ENCODE assay signal across 17 cellular contexts in genomic region chr1:91600431-91601330, GRCh38.
"Had no signal": no experiment of that assay in that cellular context is flagged by ENCODE, and none has a peak within 500 bp of the region (broad histone marks: within the 10 kb centered on the region; RNA-seq: fewer than 3 reads in every experiment).

No MANE protein-coding gene starts in this region.

- H3K36me3 ChIP-seq: adrenal gland, lower lobe of right lung, upper lobe of right lung had no signal

- H3K9me3 ChIP-seq: adrenal gland, lower lobe of right lung, testis, upper lobe of right lung had no signal

- DNase-seq: activated CD4-positive, alpha-beta memory T cell treated with anti-CD3 and anti-CD28 coated beads for 36 hours; activated CD4-positive, alpha-beta T cell treated with anti-CD3 and anti-CD28 coated beads for 36 hours; activated effector memory CD4-positive, alpha-beta T cell treated with anti-CD3 and anti-CD28 coated beads, Interleukin-2, amount 50 U/mL, for 16 hours; activated T-cell treated with anti-CD3 and anti-CD28 coated beads, Interleukin-2, amount 50 U/mL, for 24 hours; caudate nucleus; kidney glomerular epithelial cell; lower lobe of right lung; stimulated activated CD4-positive, alpha-beta T cell treated with anti-CD3 and anti-CD28 coated beads, Interleukin-4, amount 100 ng/mL, for 4 hours; stimulated activated CD8-positive, alpha-beta memory T cell treated with anti-CD3 and anti-CD28 coated beads, Interleukin-4, amount 100 ng/mL, for 48 hours; stimulated activated naive CD8-positive, alpha-beta T cell treated with anti-CD3 and anti-CD28 coated beads, Interleukin-15, Interleukin-2, amounts not matched to agents 100 U/mL and 50 U/mL, for 24 hours; T-helper 2 cell; testis; upper lobe of right lung had no signal

- H3K4me1 ChIP-seq: adrenal gland, lower lobe of right lung, testis, upper lobe of right lung had no signal

- FAIRE-seq: colon, endometrium had no signal

- ATAC-seq: activated CD4-positive, alpha-beta T cell treated with anti-CD3 and anti-CD28 coated beads for 36 hours; stimulated activated naive CD8-positive, alpha-beta T cell treated with anti-CD3 and anti-CD28 coated beads, Interleukin-15, Interleukin-2, amounts not matched to agents 100 U/mL and 50 U/mL, for 24 hours had no signal

- H3K4me3 ChIP-seq: adrenal gland, lower lobe of right lung, skin epidermis, testis, upper lobe of right lung had no signal

- H3K27ac ChIP-seq: adrenal gland, lower lobe of right lung, testis, upper lobe of right lung had no signal

- H3K27me3 ChIP-seq: adrenal gland, testis, upper lobe of right lung had no signal
